ENCODE assay signal across 3 cellular contexts in the genomic region with DNA sequence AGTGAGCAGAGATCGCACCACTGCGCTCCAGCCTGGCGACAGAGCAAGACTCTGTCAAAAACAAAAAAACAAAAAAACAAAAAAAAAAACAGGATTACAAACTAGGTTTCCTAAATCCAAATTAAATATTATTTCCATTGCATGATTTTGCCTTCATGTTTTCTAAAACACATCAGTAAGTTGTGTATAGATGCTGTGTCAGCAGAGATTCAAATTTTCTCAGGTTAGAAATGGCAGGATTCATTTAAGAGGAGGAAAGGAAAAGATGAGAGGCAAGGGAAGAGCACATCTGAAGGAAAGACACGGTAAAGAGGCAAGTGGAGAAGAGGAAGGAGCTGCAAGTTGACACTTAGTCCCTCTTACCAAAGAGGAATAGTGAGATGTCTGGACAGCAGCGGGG.
A peak's percentile ranks its signal among the peaks of the same experiment; 100 is the strongest.
TF ChIP-seq lines count a peak whose summit lies in the region.

No MANE protein-coding gene starts in this region.

TF ChIP-seq in A549, 52 proteins besides CTCF, POLR2A, EP300 and RAD21:
- TF ChIP-seq EHF (CRISPR knock-in tag; IDR thresholded peaks at IDR 0.05) (no peak), MAFK (IDR thresholded peaks at IDR 0.05; ENCODE audit: partially characterized antibody) (peak; percentile 67)

TF ChIP-seq in K562, 482 proteins besides CTCF, POLR2A, EP300 and RAD21:
- TF ChIP-seq MAFG (tag; conservative IDR thresholded peaks at IDR 0.05): peak; percentile 60
- peak; percentile 44; the same call in 1 of the 2 replicates for TF ChIP-seq C11orf30 (IDR thresholded peaks at IDR 0.05; ENCODE audit: low read depth)
- no peak for TF ChIP-seq ZEB2 (IDR thresholded peaks at IDR 0.05)
- no peak for TF ChIP-seq HNRNPLL (IDR thresholded peaks at IDR 0.05; ENCODE audit: low read depth, low read length, poor library complexity, severe bottlenecking)
- TF ChIP-seq ZNF316 (IDR thresholded peaks at IDR 0.05): peak; percentile 80
- TF ChIP-seq MAFF (IDR thresholded peaks at IDR 0.05; ENCODE audit: low read length): peak; percentile 33; the same call in 1 of the 2 replicates

TF ChIP-seq in SK-N-SH, 30 proteins besides CTCF, POLR2A, EP300 and RAD21:
- no peak for TF ChIP-seq PBX3 (IDR thresholded peaks at IDR 0.05)
- no peak for TF ChIP-seq MXI1 (IDR thresholded peaks at IDR 0.05; ENCODE audit: low read depth, low read length)
- TF ChIP-seq, protein P1, sequence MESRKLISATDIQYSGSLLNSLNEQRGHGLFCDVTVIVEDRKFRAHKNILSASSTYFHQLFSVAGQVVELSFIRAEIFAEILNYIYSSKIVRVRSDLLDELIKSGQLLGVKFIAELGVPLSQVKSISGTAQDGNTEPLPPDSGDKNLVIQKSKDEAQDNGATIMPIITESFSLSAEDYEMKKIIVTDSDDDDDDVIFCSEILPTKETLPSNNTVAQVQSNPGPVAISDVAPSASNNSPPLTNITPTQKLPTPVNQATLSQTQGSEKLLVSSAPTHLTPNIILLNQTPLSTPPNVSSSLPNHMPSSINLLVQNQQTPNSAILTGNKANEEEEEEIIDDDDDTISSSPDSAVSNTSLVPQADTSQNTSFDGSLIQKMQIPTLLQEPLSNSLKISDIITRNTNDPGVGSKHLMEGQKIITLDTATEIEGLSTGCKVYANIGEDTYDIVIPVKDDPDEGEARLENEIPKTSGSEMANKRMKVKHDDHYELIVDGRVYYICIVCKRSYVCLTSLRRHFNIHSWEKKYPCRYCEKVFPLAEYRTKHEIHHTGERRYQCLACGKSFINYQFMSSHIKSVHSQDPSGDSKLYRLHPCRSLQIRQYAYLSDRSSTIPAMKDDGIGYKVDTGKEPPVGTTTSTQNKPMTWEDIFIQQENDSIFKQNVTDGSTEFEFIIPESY (IDR thresholded peaks at IDR 0.05; ENCODE audit: borderline replicate concordance, low read depth): no peak
- TF ChIP-seq POLR2AphosphoS5 (IDR thresholded peaks at IDR 0.05; ENCODE audit: low read depth, low read length): no peak
- TF ChIP-seq RXRA (IDR thresholded peaks at IDR 0.05; ENCODE audit: borderline replicate concordance, low read depth): no peak
